In the genomic region with DNA sequence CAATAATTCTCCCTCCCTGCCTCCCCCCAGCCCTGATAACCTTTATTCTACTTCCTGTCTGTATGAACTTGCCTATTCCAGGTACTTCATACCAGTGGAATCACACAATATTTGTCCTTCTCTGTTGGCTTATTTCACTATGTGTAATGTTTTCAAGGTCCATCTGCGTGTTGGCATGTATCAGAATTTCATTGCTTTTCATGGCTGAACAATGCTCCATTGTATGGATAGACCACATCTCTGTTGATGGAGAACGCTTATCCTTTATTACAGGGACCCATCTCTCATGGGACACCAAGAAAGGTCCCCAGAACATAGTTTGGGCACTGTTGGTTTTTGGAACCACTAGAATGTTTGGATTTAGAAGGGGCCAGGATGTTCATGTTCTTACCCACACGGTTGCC, we compare ENCODE assay signal across 23 cellular contexts. TPM values are rescaled to one million over a fixed set of nuclear protein-coding genes. Genes with fewer than 3 reads are reported as not detected.
DNase-seq lines count a peak whose midpoint lies in the region; ATAC-seq, FAIRE-seq and TF ChIP-seq lines count a peak whose summit lies in the region.
"Had no signal": no experiment of that assay in that cellular context is flagged by ENCODE, and none has a peak within 500 bp of the region (broad histone marks: within the 10 kb centered on the region; RNA-seq: fewer than 3 reads in every experiment).

No MANE protein-coding gene starts in this region.

- H3K27ac Mint-ChIP-seq in glutamatergic neuron (ENCODE audit: unreplicated experiment): peak overlapping the region; percentile 65
- H3K27ac Mint-ChIP-seq: activated CD4-positive, alpha-beta T cell treated with anti-CD3 and anti-CD28 coated beads, Interleukin-2, amount 10 ng/mL, durations not matched to agents 24 days and 14 days had no signal

- TF ChIP-seq POLR2A in breast epithelium (IDR thresholded peaks at IDR 0.05) (no peak), vagina (IDR thresholded peaks at IDR 0.05) (no peak)

- intact Hi-C loops in breast epithelium (cut with DNase I; ENCODE audit: low total_unique reads) (no loop called here), mammary epithelial cell (cut with micrococcal nuclease) (no loop called here), pancreas (cut with DNase I) (no loop called here), vagina (cut with DNase I) (loop anchor here (5.0 kb wide), 2 partner anchors 42 to 57 kb away; a partner anchor contains a TSS)

- H3K36me3 Mint-ChIP-seq in glutamatergic neuron (ENCODE audit: unreplicated experiment): no peaks in the 10 kb centered on the region

- H3K4me3 Mint-ChIP-seq in glutamatergic neuron (ENCODE audit: unreplicated experiment): peak overlapping the region; percentile 39
- H3K4me3 Mint-ChIP-seq: activated CD4-positive, alpha-beta T cell treated with anti-CD3 and anti-CD28 coated beads, Interleukin-2, amount 10 ng/mL, durations not matched to agents 24 days and 14 days had no signal

- peak overlapping the region; percentile 23 to 65 for H3K27ac ChIP-seq in breast epithelium
- H3K27ac ChIP-seq in mammary epithelial cell (ENCODE audit: insufficient read depth, low read depth, low read length): no peak overlapping the region
- peak overlapping the region in 1 of 4 donors; percentile 5 for H3K27ac ChIP-seq in pancreas
- peak overlapping the region; percentile 7 for H3K27ac ChIP-seq in vagina
- H3K27ac ChIP-seq: 22Rv1, GM23248 had no signal

- H2AFZ ChIP-seq in mammary epithelial cell (ENCODE audit: low read depth, low read length): no peak overlapping the region
- H2AFZ ChIP-seq: GM23248 had no signal

- H3K4me1 ChIP-seq in breast epithelium: peaks cover 0 to 3% of the 10 kb centered on the region in 2 donors
- H3K4me1 ChIP-seq in mammary epithelial cell (ENCODE audit: insufficient read depth, low read length): peaks cover 12% of the 10 kb centered on the region
- peaks cover 0 to 20% (median 0%) of the 10 kb centered on the region in 3 donors for H3K4me1 ChIP-seq in pancreas
- peaks cover 68% of the 10 kb centered on the region for H3K4me1 ChIP-seq in vagina

- DNase-seq in breast epithelium (ENCODE audit: low spot score in 2 of 2) (no peak), mammary epithelial cell (no peak), glutamatergic neuron (no peak), pancreas (no peak), vagina (ENCODE audit: extremely low spot score in 2 of 2) (no peak), AG20443 (ENCODE audit: low spot score) (no peak), SHP77 treated with DMSO at 0.1 percent for 48 hours (lab: John Stamatoyannopoulos, UW) (no peak)
- DNase-seq: activated CD4-positive, alpha-beta T cell treated with anti-CD3 and anti-CD28 coated beads, Interleukin-2, amount 10 ng/mL, durations not matched to agents 24 days and 14 days; activated CD8-positive, alpha-beta memory T cell treated with anti-CD3 and anti-CD28 coated beads, Interleukin-2, amount 50 U/mL, for 4 hours; activated gamma-delta T cell treated with Interleukin-2 at 50 U/mL for 16 hours; adrenal gland; AML-193; COR-L47; DND-41; GM23248; left cardiac atrium; MM.1S; NCI-H146; retina had no signal

- ATAC-seq in pancreas: peak in 3 of 4 donors; percentile 24 to 39 (median 25)
- ATAC-seq in HG02571 (IDR thresholded peaks at IDR 0.05; ENCODE audit: unreplicated experiment): no peak

- no TSS peak for BruUV-seq in mammary epithelial cell (replicated peaks; lab: Mats Ljungman, UMichigan)

- dilution Hi-C loops in mammary epithelial cell (cut with HindIII; ENCODE audit: low sequenced_read_pairs): no loop called here

- H3K9ac ChIP-seq in mammary epithelial cell (ENCODE audit: insufficient read depth, low read length): no peak overlapping the region
- H3K9ac ChIP-seq: GM23248 had no signal

- H3K27me3 ChIP-seq in breast epithelium (no peaks in the 10 kb centered on the region), mammary epithelial cell (ENCODE audit: insufficient read depth, low read length) (peaks cover 2% of the 10 kb centered on the region), pancreas (no peaks in the 10 kb centered on the region), vagina (no peaks in the 10 kb centered on the region)
- H3K27me3 ChIP-seq: adrenal gland had no signal

- in situ Hi-C loops in mammary epithelial cell (cut with MboI; ENCODE audit: low sequenced_read_pairs in 2 of 2): no loop called here

- no peaks in the 10 kb centered on the region for H3K79me2 ChIP-seq in mammary epithelial cell (ENCODE audit: insufficient read depth, low read length)

- H3K9me3 ChIP-seq in breast epithelium: no peaks in the 10 kb centered on the region
- no peaks in the 10 kb centered on the region for H3K9me3 ChIP-seq in mammary epithelial cell (replicated peaks; ENCODE audit: insufficient read depth, low read length)
- H3K9me3 ChIP-seq in pancreas: no peaks in the 10 kb centered on the region
- no peaks in the 10 kb centered on the region for H3K9me3 ChIP-seq in vagina
- H3K9me3 ChIP-seq: adrenal gland had no signal

- peaks cover 24% of the 10 kb centered on the region for H3K9me3 Mint-ChIP-seq in glutamatergic neuron (ENCODE audit: unreplicated experiment)
- H3K9me3 Mint-ChIP-seq: activated CD4-positive, alpha-beta T cell treated with anti-CD3 and anti-CD28 coated beads, Interleukin-2, amount 10 ng/mL, durations not matched to agents 24 days and 14 days had no signal

- H3K4me1 Mint-ChIP-seq in glutamatergic neuron (ENCODE audit: low read depth, unreplicated experiment): peaks cover 67% of the 10 kb centered on the region
- H3K4me1 Mint-ChIP-seq: activated CD4-positive, alpha-beta T cell treated with anti-CD3 and anti-CD28 coated beads, Interleukin-2, amount 10 ng/mL, durations not matched to agents 24 days and 14 days had no signal

- no peak overlapping the region for H3K4me3 ChIP-seq in breast epithelium
- H3K4me3 ChIP-seq in mammary epithelial cell (replicated peaks in 1 of 3; ENCODE audit: insufficient read depth in 1 of 3, low read depth in 2 of 3, low read length in 3 of 3): no peak overlapping the region
- no peak overlapping the region for H3K4me3 ChIP-seq in pancreas
- no peak overlapping the region for H3K4me3 ChIP-seq in vagina
- H3K4me3 ChIP-seq: adrenal gland, GM23248 had no signal

- TF ChIP-seq CTCF in breast epithelium (IDR thresholded peaks at IDR 0.05) (no peak), mammary epithelial cell (conservative IDR thresholded peaks at IDR 0.05 in 1 of 2, IDR thresholded peaks at IDR 0.05 in 1 of 2; ENCODE audit: extremely low read depth in 1 of 2, insufficient read depth in 1 of 2, low read depth in 1 of 2, low read length in 2 of 2) (no peak), glutamatergic neuron (IDR thresholded peaks at IDR 0.05; ENCODE audit: partially characterized antibody, unreplicated experiment) (no peak), pancreas (IDR thresholded peaks at IDR 0.05) (no peak), vagina (IDR thresholded peaks at IDR 0.05) (no peak)

- no peaks in the 10 kb centered on the region for H3K36me3 ChIP-seq in breast epithelium
- no peaks in the 10 kb centered on the region for H3K36me3 ChIP-seq in mammary epithelial cell (ENCODE audit: insufficient read depth, low read length)
- no peaks in the 10 kb centered on the region for H3K36me3 ChIP-seq in pancreas
- H3K36me3 ChIP-seq in vagina: no peaks in the 10 kb centered on the region
- H3K36me3 ChIP-seq: adrenal gland had no signal

- H3K4me2 ChIP-seq in mammary epithelial cell (ENCODE audit: insufficient read depth, low read depth, low read length): no peak overlapping the region

- H4K20me1 ChIP-seq in mammary epithelial cell (ENCODE audit: insufficient read depth, low read length): no peaks in the 10 kb centered on the region

- CTCF ChIA-PET in mammary epithelial cell (lab: Charles Lee; ENCODE audit: low non-redundant PET): interaction anchor here (0.5 kb wide), 1 partner anchor 44 kb away, joined by 4 read pairs; no protein-coding TSS in a partner anchor

- no peak for FAIRE-seq in pancreas (lab: Jason Lieb, UNC)
- FAIRE-seq: frontal cortex, GM12892 had no signal

- peaks cover 19% of the 10 kb centered on the region for H3K27me3 Mint-ChIP-seq in glutamatergic neuron (ENCODE audit: unreplicated experiment)

- WGBS in mammary epithelial cell (ENCODE audit: low coverage, missing lambda C conversion rate): 35% methylated on average over 3 of the region's 3 CpGs
- 68 to 75% methylated on average over 3 of the region's 3 CpGs for WGBS in pancreas, 2 donors

RNA-seq across cellular contexts. Expression of a gene that starts 40.2 kb away (rescaled TPM):
- total RNA-seq in breast epithelium (100 to 1,000 TPM in 1 of 3 donors, 10 to 100 TPM in 2; 20.8 to 167 (median 46.2) TPM), mammary epithelial cell (not detected), glutamatergic neuron (ENCODE audit: unreplicated experiment) (9.0 TPM), pancreas (1 to 10 TPM; 1.7 to 4.3 (median 3.0) TPM), vagina (66.5 TPM)
- polyA plus RNA-seq in mammary epithelial cell (not detected), pancreas (10 to 100 TPM in 1 of 2 donors, 1 to 10 TPM in 1; 8.9 to 13.9 TPM)
- not detected for polyA minus RNA-seq in mammary epithelial cell
